1 cellular context compared by ENCODE assay signal in genomic region chr19:39032164-39032918, GRCh38.
TF ChIP-seq lines count a peak whose summit lies in the region.

FBXO27 (minus strand) TSS chr19:39032549; CDS start chr19:39032227, 322 bp downstream.

TF ChIP-seq in HCT116, 20 proteins besides CTCF, POLR2A, EP300 and RAD21 (continued from another document):
- TF ChIP-seq CBX3 (IDR thresholded peaks at IDR 0.05; ENCODE audit: low read depth) (no peak), SIN3A (IDR thresholded peaks at IDR 0.05; ENCODE audit: low read depth) (no peak), POLR2AphosphoS5 (IDR thresholded peaks at IDR 0.05; ENCODE audit: low read depth, low read length) (no peak), YY1 (IDR thresholded peaks at IDR 0.05; ENCODE audit: extremely low read depth, insufficient replicate concordance, low read depth, low read length) (no peak), ELF1 (IDR thresholded peaks at IDR 0.05; ENCODE audit: borderline replicate concordance, low read depth) (no peak), MAX (IDR thresholded peaks at IDR 0.05) (peak; percentile 17; the same call in 1 of the 2 replicates), SRF (IDR thresholded peaks at IDR 0.05; ENCODE audit: low read depth) (no peak), EGR1 (IDR thresholded peaks at IDR 0.05; ENCODE audit: low read depth) (no peak), SP1 (IDR thresholded peaks at IDR 0.05; ENCODE audit: low read depth) (no peak)
- TF ChIP-seq, protein P1, sequence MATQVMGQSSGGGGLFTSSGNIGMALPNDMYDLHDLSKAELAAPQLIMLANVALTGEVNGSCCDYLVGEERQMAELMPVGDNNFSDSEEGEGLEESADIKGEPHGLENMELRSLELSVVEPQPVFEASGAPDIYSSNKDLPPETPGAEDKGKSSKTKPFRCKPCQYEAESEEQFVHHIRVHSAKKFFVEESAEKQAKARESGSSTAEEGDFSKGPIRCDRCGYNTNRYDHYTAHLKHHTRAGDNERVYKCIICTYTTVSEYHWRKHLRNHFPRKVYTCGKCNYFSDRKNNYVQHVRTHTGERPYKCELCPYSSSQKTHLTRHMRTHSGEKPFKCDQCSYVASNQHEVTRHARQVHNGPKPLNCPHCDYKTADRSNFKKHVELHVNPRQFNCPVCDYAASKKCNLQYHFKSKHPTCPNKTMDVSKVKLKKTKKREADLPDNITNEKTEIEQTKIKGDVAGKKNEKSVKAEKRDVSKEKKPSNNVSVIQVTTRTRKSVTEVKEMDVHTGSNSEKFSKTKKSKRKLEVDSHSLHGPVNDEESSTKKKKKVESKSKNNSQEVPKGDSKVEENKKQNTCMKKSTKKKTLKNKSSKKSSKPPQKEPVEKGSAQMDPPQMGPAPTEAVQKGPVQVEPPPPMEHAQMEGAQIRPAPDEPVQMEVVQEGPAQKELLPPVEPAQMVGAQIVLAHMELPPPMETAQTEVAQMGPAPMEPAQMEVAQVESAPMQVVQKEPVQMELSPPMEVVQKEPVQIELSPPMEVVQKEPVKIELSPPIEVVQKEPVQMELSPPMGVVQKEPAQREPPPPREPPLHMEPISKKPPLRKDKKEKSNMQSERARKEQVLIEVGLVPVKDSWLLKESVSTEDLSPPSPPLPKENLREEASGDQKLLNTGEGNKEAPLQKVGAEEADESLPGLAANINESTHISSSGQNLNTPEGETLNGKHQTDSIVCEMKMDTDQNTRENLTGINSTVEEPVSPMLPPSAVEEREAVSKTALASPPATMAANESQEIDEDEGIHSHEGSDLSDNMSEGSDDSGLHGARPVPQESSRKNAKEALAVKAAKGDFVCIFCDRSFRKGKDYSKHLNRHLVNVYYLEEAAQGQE (IDR thresholded peaks at IDR 0.05; ENCODE audit: low read depth) = no peak
- TF ChIP-seq, protein P2, sequence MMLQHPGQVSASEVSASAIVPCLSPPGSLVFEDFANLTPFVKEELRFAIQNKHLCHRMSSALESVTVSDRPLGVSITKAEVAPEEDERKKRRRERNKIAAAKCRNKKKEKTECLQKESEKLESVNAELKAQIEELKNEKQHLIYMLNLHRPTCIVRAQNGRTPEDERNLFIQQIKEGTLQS (IDR thresholded peaks at IDR 0.05) = no peak
- TF ChIP-seq, protein P3, sequence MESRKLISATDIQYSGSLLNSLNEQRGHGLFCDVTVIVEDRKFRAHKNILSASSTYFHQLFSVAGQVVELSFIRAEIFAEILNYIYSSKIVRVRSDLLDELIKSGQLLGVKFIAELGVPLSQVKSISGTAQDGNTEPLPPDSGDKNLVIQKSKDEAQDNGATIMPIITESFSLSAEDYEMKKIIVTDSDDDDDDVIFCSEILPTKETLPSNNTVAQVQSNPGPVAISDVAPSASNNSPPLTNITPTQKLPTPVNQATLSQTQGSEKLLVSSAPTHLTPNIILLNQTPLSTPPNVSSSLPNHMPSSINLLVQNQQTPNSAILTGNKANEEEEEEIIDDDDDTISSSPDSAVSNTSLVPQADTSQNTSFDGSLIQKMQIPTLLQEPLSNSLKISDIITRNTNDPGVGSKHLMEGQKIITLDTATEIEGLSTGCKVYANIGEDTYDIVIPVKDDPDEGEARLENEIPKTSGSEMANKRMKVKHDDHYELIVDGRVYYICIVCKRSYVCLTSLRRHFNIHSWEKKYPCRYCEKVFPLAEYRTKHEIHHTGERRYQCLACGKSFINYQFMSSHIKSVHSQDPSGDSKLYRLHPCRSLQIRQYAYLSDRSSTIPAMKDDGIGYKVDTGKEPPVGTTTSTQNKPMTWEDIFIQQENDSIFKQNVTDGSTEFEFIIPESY (IDR thresholded peaks at IDR 0.05; ENCODE audit: extremely low read depth, insufficient replicate concordance, low read length) = no peak
